ENCODE assay signal across 15 cellular contexts in genomic region chr7:73132651-73133217, GRCh38. TPM values are rescaled to one million over a fixed set of nuclear protein-coding genes. Genes with fewer than 3 reads are reported as not detected.
"Had no signal": no experiment of that assay in that cellular context is flagged by ENCODE, and none has a peak within 500 bp of the region (broad histone marks: within the 10 kb centered on the region; RNA-seq: fewer than 3 reads in every experiment).

No MANE protein-coding gene starts in this region.

RNA-seq across cellular contexts. Expression of gene SPDYE9, which starts 46.9 kb away (rescaled TPM):
- total RNA-seq: naive thymus-derived CD4-positive, alpha-beta T cell; natural killer cell; occipital lobe; osteocyte; progenitor cell of endocrine pancreas; psoas muscle; renal cortical epithelial cell; right cardiac atrium; right lobe of liver; smooth muscle cell; spleen; suprapubic skin; transverse colon; upper lobe of right lung; urinary bladder had no signal
- polyA plus RNA-seq: psoas muscle, right cardiac atrium, smooth muscle cell, spleen, urinary bladder had no signal
